ENCODE assay signal across 8 cellular contexts in the genomic region with DNA sequence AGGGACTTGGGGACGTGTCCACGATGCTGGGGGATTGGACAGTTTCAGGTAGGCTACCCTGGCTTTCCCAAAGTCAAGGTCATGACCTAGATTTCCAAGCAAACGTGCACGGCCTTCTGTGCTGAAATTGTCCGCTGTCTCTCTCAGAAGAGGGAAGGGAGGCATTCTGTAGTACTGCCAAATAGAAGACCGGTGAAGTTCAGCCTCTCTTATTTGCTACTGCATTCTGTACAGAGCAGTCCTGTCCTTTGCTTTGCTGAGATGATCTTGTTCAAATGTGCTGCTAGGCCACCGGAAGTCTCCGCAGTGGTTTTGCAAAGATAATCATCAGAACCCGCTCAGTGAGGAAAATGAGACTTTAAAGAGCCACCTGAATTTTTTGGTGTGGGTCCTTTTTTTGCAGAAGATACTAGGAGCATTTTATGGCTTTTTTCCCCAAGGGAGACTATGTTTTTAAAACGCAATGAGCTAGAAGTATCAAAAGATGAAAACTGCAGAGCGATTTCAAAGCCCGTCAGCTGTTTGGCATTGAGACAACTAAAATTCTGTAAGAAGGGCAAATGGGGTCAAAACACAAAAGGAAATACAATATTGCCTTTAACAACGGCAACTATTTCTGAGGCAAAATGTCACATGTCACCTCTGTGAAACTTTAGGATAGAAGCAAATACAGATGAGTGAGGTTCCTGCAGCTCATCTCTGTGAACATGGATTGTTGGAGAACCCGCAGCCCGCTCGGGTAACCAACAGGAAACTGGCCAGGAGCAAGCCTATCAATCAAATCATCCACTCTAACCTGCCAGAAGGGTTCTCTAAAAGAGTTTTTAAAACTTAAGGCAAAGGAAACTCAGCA. TPM values are rescaled to one million over a fixed set of nuclear protein-coding genes. Genes with fewer than 3 reads are reported as not detected.
DNase-seq lines count a peak whose midpoint lies in the region; ATAC-seq and TF ChIP-seq lines count a peak whose summit lies in the region.

No MANE protein-coding gene starts in this region.

- peaks cover 13% of the 10 kb centered on the region for H3K36me3 Mint-ChIP-seq in MCF 10A (ENCODE audit: insufficient read depth, unreplicated experiment)
- no peaks in the 10 kb centered on the region for H3K36me3 Mint-ChIP-seq in mesothelial cell of epicardium
- H3K36me3 Mint-ChIP-seq in type B pancreatic cell = no peaks in the 10 kb centered on the region

- peaks cover 28% of the 10 kb centered on the region for H3K4me1 ChIP-seq in mammary epithelial cell (ENCODE audit: insufficient read depth, low read length)

- H3K9me3 ChIP-seq in mammary epithelial cell (replicated peaks; ENCODE audit: insufficient read depth, low read length) = no peaks in the 10 kb centered on the region

- POLR2A ChIA-PET in MCF 10A (lab: Yijun Ruan, JAX) = interaction anchor here (0.7 to 2.0 kb wide), 3 partner anchors 31 to 210 kb away, joined by 3 to 5 read pairs (median 4); partner anchors contain the start of gene MEIG1

- no peak overlapping the region for H3K4me3 Mint-ChIP-seq in MCF 10A (ENCODE audit: unreplicated experiment)
- H3K4me3 Mint-ChIP-seq in mesothelial cell of epicardium = peak overlapping the region; percentile 33
- H3K4me3 Mint-ChIP-seq in type B pancreatic cell = peak overlapping the region; percentile 37

- H3K9ac ChIP-seq in mammary epithelial cell (ENCODE audit: insufficient read depth, low read length) = no peak overlapping the region

- H3K4me2 ChIP-seq in mammary epithelial cell (ENCODE audit: insufficient read depth, low read depth, low read length) = no peak overlapping the region

- dilution Hi-C loops in mammary epithelial cell (cut with HindIII; ENCODE audit: low sequenced_read_pairs) = no loop called here

- BruUV-seq in mammary epithelial cell (replicated peaks; lab: Mats Ljungman, UMichigan) (no TSS peak), MCF 10A (replicated peaks; lab: Mats Ljungman, UMichigan) (no TSS peak)

- 90% methylated on average over 14 of the region's 16 CpGs for WGBS in mammary epithelial cell (ENCODE audit: low coverage, missing lambda C conversion rate)

- H3K9me3 Mint-ChIP-seq in MCF 10A (ENCODE audit: unreplicated experiment) = no peaks in the 10 kb centered on the region
- H3K9me3 Mint-ChIP-seq in mesothelial cell of epicardium = no peaks in the 10 kb centered on the region
- no peaks in the 10 kb centered on the region for H3K9me3 Mint-ChIP-seq in type B pancreatic cell

- H2AFZ ChIP-seq in mammary epithelial cell (ENCODE audit: low read depth, low read length) = peak overlapping the region; percentile 4

- H3K27me3 Mint-ChIP-seq in MCF 10A (ENCODE audit: insufficient read depth, unreplicated experiment) (no peaks in the 10 kb centered on the region), mesothelial cell of epicardium (ENCODE audit: low read depth) (no peaks in the 10 kb centered on the region), type B pancreatic cell (no peaks in the 10 kb centered on the region)

- in situ Hi-C loops in mammary epithelial cell (cut with MboI; ENCODE audit: low sequenced_read_pairs in 2 of 2) = no loop called here
- in situ Hi-C loops in GM13976 (cut with MboI; ENCODE audit: low sequenced_read_pairs, unreplicated experiment) = no loop called here

- H3K4me1 Mint-ChIP-seq in MCF 10A (ENCODE audit: insufficient read depth, unreplicated experiment) = peaks cover 23% of the 10 kb centered on the region
- H3K4me1 Mint-ChIP-seq in mesothelial cell of epicardium = peaks cover 39% of the 10 kb centered on the region
- peaks cover 38% of the 10 kb centered on the region for H3K4me1 Mint-ChIP-seq in type B pancreatic cell (ENCODE audit: unreplicated experiment)

- no peak for TF ChIP-seq CTCF in mammary epithelial cell (conservative IDR thresholded peaks at IDR 0.05 in 1 of 2, IDR thresholded peaks at IDR 0.05 in 1 of 2; ENCODE audit: extremely low read depth in 1 of 2, insufficient read depth in 1 of 2, low read depth in 1 of 2, low read length in 2 of 2)
- TF ChIP-seq CTCF in MCF 10A (IDR thresholded peaks at IDR 0.05; ENCODE audit: unreplicated experiment) = no peak
- TF ChIP-seq CTCF in mesothelial cell of epicardium (IDR thresholded peaks at IDR 0.05; ENCODE audit: unreplicated experiment) = no peak
- TF ChIP-seq CTCF in type B pancreatic cell (conservative IDR thresholded peaks at IDR 0.05) = no peak
- TF ChIP-seq CTCF in GM13976 (IDR thresholded peaks at IDR 0.05; ENCODE audit: borderline replicate concordance, control extremely low read depth, extremely low read depth, insufficient read depth, missing control alignments) = no peak

- H3K4me3 ChIP-seq in mammary epithelial cell (replicated peaks in 1 of 3; ENCODE audit: insufficient read depth in 1 of 3, low read depth in 2 of 3, low read length in 3 of 3) = no peak overlapping the region

- peaks cover 32% of the 10 kb centered on the region for H3K79me2 ChIP-seq in mammary epithelial cell (ENCODE audit: insufficient read depth, low read length)

- DNase-seq in mammary epithelial cell (no peak), MCF 10A (ENCODE audit: unreplicated experiment) (no peak), mesothelial cell of epicardium (ENCODE audit: low spot score in 2 of 2, unreplicated experiment in 2 of 2) (no peak), type B pancreatic cell (ENCODE audit: extremely low spot score, unreplicated experiment) (no peak), GM13976 (ENCODE audit: low spot score) (no peak), NCI-H2196 treated with DMSO at 0.1 percent for 48 hours (lab: John Stamatoyannopoulos, UW; ENCODE audit: unreplicated experiment) (no peak)
- peak; percentile 59 for DNase-seq in activated effector memory CD4-positive, alpha-beta T cell treated with Interleukin-2 at 50 U/mL for 16 hours

- no peaks in the 10 kb centered on the region for H4K20me1 ChIP-seq in mammary epithelial cell (ENCODE audit: insufficient read depth, low read length)

- no peak overlapping the region for H3K27ac Mint-ChIP-seq in MCF 10A (ENCODE audit: low read depth, unreplicated experiment)
- H3K27ac Mint-ChIP-seq in mesothelial cell of epicardium = peak overlapping the region; percentile 39
- H3K27ac Mint-ChIP-seq in type B pancreatic cell = no peak overlapping the region

- intact Hi-C loops in mammary epithelial cell (cut with micrococcal nuclease) = loop anchor here (2.0 to 5.0 kb wide), 3 partner anchors 31 to 203 kb away; partner anchors contain the start of gene FAM171A1
- intact Hi-C loops in MCF 10A (cut with micrococcal nuclease) = loop anchor here (5.0 to 10.0 kb wide), 3 partner anchors 33 to 295 kb away; partner anchors contain the start of genes FAM171A1 and SUV39H2

- no peak for ATAC-seq in GM18873 (IDR thresholded peaks at IDR 0.05; ENCODE audit: low FRiP score, unreplicated experiment)

- no peaks in the 10 kb centered on the region for H3K27me3 ChIP-seq in mammary epithelial cell (ENCODE audit: insufficient read depth, low read length)

- no peaks in the 10 kb centered on the region for H3K36me3 ChIP-seq in mammary epithelial cell (ENCODE audit: insufficient read depth, low read length)

- no peak overlapping the region for H3K27ac ChIP-seq in mammary epithelial cell (ENCODE audit: insufficient read depth, low read depth, low read length)

- CTCF ChIA-PET in mammary epithelial cell (lab: Charles Lee; ENCODE audit: low non-redundant PET) = interaction anchor here (0.7 kb wide), 1 partner anchor 201 kb away, joined by 4 read pairs; the partner anchor contains the start of gene FAM171A1
- CTCF ChIA-PET in MCF 10A (lab: Yijun Ruan, JAX) = no interaction called here

RNA-seq across cellular contexts. Expression of gene NMT2, which starts 1.3 kb away (rescaled TPM):
- total RNA-seq in mammary epithelial cell (10 to 100 TPM; 12.5 to 15.3 TPM), MCF 10A (2022) (9.6 and 10.5 TPM in 2 replicates), mesothelial cell of epicardium (19.3 to 21.9 TPM (median 20.0 TPM) in 3 replicates), type B pancreatic cell (ENCODE audit: low replicate concordance) (9.0 and 23.1 TPM in 2 replicates)
- 8.0 TPM for polyA plus RNA-seq in mammary epithelial cell
- 11.3 TPM for polyA minus RNA-seq in mammary epithelial cell
